8 cellular contexts compared by ENCODE assay signal in the genomic region with DNA sequence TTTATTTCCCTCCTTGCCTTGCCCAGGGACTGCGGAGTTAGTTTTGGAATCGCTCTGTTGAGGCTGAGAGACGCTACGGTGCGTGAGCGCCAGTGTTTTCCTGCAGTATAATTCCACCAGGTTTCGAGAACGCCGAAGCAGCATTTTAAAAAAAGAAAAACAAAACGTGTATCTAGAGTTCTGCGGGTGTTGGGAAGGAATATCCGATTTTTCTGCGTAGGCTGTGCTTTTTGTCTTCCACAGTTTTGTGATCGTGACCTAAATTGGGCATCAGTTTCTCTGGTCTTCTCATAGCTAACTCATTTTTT. TPM values are rescaled to one million over a fixed set of nuclear protein-coding genes. Genes with fewer than 3 reads are reported as not detected.
A peak's percentile ranks its signal among the peaks of the same experiment; 100 is the strongest.
DNase-seq lines count a peak whose midpoint lies in the region; ATAC-seq and TF ChIP-seq lines count a peak whose summit lies in the region.

No MANE protein-coding gene starts in this region.

- CTCF ChIA-PET in activated CD8-positive, alpha-beta memory T cell treated with anti-CD3 and anti-CD28 coated beads, Interleukin-2, amount 10 ng/mL, durations not matched to agents 7 days and 5 days (lab: Charles Lee), result interaction anchor here (2.1 kb wide), 1 partner anchor 75 kb away, joined by 11 read pairs; a partner anchor contains a TSS

- intact Hi-C loops in left lung (cut with DNase I), result loop anchor here in 1 of 2 donors (10.0 kb wide), 1 partner anchor 315 kb away; no protein-coding TSS in a partner anchor
- intact Hi-C loops in tibial artery (cut with DNase I; ENCODE audit: low total_unique reads), result loop anchor here (10.0 kb wide), 1 partner anchor 575 kb away; a partner anchor contains a TSS

- peak overlapping the region; percentile 88 for H3K4me3 Mint-ChIP-seq in activated CD8-positive, alpha-beta memory T cell treated with anti-CD3 and anti-CD28 coated beads, Interleukin-2, amount 10 ng/mL, durations not matched to agents 7 days and 5 days
- H3K4me3 Mint-ChIP-seq in activated naive CD8-positive, alpha-beta T cell treated with anti-CD3 and anti-CD28 coated beads, Interleukin-2, amount 10 ng/mL, durations not matched to agents 7 days and 5 days, result peak overlapping the region; percentile 94

- no peaks in the 10 kb centered on the region for H3K27me3 ChIP-seq in left lung
- H3K27me3 ChIP-seq in tibial artery, result no peaks in the 10 kb centered on the region

- H3K9me3 ChIP-seq in left lung, result no peaks in the 10 kb centered on the region
- H3K9me3 ChIP-seq in tibial artery, result no peaks in the 10 kb centered on the region

- H3K27ac Mint-ChIP-seq in activated CD8-positive, alpha-beta memory T cell treated with anti-CD3 and anti-CD28 coated beads, Interleukin-2, amount 10 ng/mL, durations not matched to agents 7 days and 5 days, result peak overlapping the region; percentile 87
- H3K27ac Mint-ChIP-seq in activated naive CD8-positive, alpha-beta T cell treated with anti-CD3 and anti-CD28 coated beads, Interleukin-2, amount 10 ng/mL, durations not matched to agents 7 days and 5 days, result peak overlapping the region; percentile 88

- TF ChIP-seq CTCF in left lung (IDR thresholded peaks at IDR 0.05) (no peak), tibial artery (IDR thresholded peaks at IDR 0.05) (no peak)

- no peak for DNase-seq in activated CD8-positive, alpha-beta memory T cell treated with anti-CD3 and anti-CD28 coated beads, Interleukin-2, amount 10 ng/mL, durations not matched to agents 7 days and 5 days
- DNase-seq in activated CD8-positive, alpha-beta memory T cell treated with anti-CD3 and anti-CD28 coated beads, Interleukin-2, amount 50 U/mL, for 4 hours, result no peak
- DNase-seq in activated naive CD8-positive, alpha-beta T cell treated with anti-CD3 and anti-CD28 coated beads, Interleukin-2, amount 10 ng/mL, durations not matched to agents 7 days and 5 days, result no peak
- DNase-seq in left lung (no peak), tibial artery (no peak), DMS114 treated with DMSO at 0.1 percent for 48 hours (lab: John Stamatoyannopoulos, UW; ENCODE audit: unreplicated experiment) (no peak)

- no peak for ATAC-seq in activated CD8-positive, alpha-beta memory T cell treated with anti-CD3 and anti-CD28 coated beads, Interleukin-2, amount 10 ng/mL, durations not matched to agents 7 days and 5 days
- no peak for ATAC-seq in activated naive CD8-positive, alpha-beta T cell treated with anti-CD3 and anti-CD28 coated beads, Interleukin-2, amount 10 ng/mL, durations not matched to agents 7 days and 5 days (ENCODE audit: low read depth)
- no peak for ATAC-seq in left lung
- ATAC-seq in HG03025 (IDR thresholded peaks at IDR 0.05; ENCODE audit: low FRiP score, unreplicated experiment), result no peak
- no peak for ATAC-seq in HG03442 (IDR thresholded peaks at IDR 0.05; ENCODE audit: unreplicated experiment)

- POLR2A ChIA-PET in activated naive CD8-positive, alpha-beta T cell treated with anti-CD3 and anti-CD28 coated beads, Interleukin-2, amount 10 ng/mL, durations not matched to agents 7 days and 5 days (lab: Charles Lee), result no interaction called here

- no peaks in the 10 kb centered on the region for H3K9me3 Mint-ChIP-seq in activated CD8-positive, alpha-beta memory T cell treated with anti-CD3 and anti-CD28 coated beads, Interleukin-2, amount 10 ng/mL, durations not matched to agents 7 days and 5 days (ENCODE audit: low read depth)
- H3K9me3 Mint-ChIP-seq in activated naive CD8-positive, alpha-beta T cell treated with anti-CD3 and anti-CD28 coated beads, Interleukin-2, amount 10 ng/mL, durations not matched to agents 7 days and 5 days, result no peaks in the 10 kb centered on the region

- H3K27ac ChIP-seq in left lung (peak overlapping the region; percentile 91 to 97), tibial artery (peak overlapping the region; percentile 92 to 94)

- peaks cover 5% of the 10 kb centered on the region for H3K36me3 Mint-ChIP-seq in activated CD8-positive, alpha-beta memory T cell treated with anti-CD3 and anti-CD28 coated beads, Interleukin-2, amount 10 ng/mL, durations not matched to agents 7 days and 5 days
- peaks cover 1% of the 10 kb centered on the region for H3K36me3 Mint-ChIP-seq in activated naive CD8-positive, alpha-beta T cell treated with anti-CD3 and anti-CD28 coated beads, Interleukin-2, amount 10 ng/mL, durations not matched to agents 7 days and 5 days

- peaks cover 9 to 29% of the 10 kb centered on the region in 2 donors for H3K4me1 ChIP-seq in left lung
- H3K4me1 ChIP-seq in tibial artery, result peaks cover 0 to 26% (median 8%) of the 10 kb centered on the region in 4 donors

- H3K36me3 ChIP-seq in left lung (peaks cover 0 to 14% of the 10 kb centered on the region in 2 donors), tibial artery (no peaks in the 10 kb centered on the region)

- H3K4me3 ChIP-seq in left lung (peak overlapping the region; percentile 89 to 97), tibial artery (peak overlapping the region; percentile 73 to 83)

- no peaks in the 10 kb centered on the region for H3K27me3 Mint-ChIP-seq in activated CD8-positive, alpha-beta memory T cell treated with anti-CD3 and anti-CD28 coated beads, Interleukin-2, amount 10 ng/mL, durations not matched to agents 7 days and 5 days
- no peaks in the 10 kb centered on the region for H3K27me3 Mint-ChIP-seq in activated naive CD8-positive, alpha-beta T cell treated with anti-CD3 and anti-CD28 coated beads, Interleukin-2, amount 10 ng/mL, durations not matched to agents 7 days and 5 days

- peaks cover 22% of the 10 kb centered on the region for H3K4me1 Mint-ChIP-seq in activated CD8-positive, alpha-beta memory T cell treated with anti-CD3 and anti-CD28 coated beads, Interleukin-2, amount 10 ng/mL, durations not matched to agents 7 days and 5 days
- peaks cover 18% of the 10 kb centered on the region for H3K4me1 Mint-ChIP-seq in activated naive CD8-positive, alpha-beta T cell treated with anti-CD3 and anti-CD28 coated beads, Interleukin-2, amount 10 ng/mL, durations not matched to agents 7 days and 5 days

RNA-seq across cellular contexts. Expression of a gene that starts 0.8 kb away (rescaled TPM):
- total RNA-seq in activated CD8-positive, alpha-beta memory T cell treated with anti-CD3 and anti-CD28 coated beads, Interleukin-2, amount 10 ng/mL, durations not matched to agents 7 days and 5 days, result 10 to 100 TPM; 59.8 to 66.8 TPM
- 10 to 100 TPM; 58.5 to 59.5 TPM for total RNA-seq in activated naive CD8-positive, alpha-beta T cell treated with anti-CD3 and anti-CD28 coated beads, Interleukin-2, amount 10 ng/mL, durations not matched to agents 7 days and 5 days
- total RNA-seq in left lung, result 10 to 100 TPM; 44.1 to 62.8 TPM
